2 cellular contexts compared by ENCODE assay signal in the genomic region with DNA sequence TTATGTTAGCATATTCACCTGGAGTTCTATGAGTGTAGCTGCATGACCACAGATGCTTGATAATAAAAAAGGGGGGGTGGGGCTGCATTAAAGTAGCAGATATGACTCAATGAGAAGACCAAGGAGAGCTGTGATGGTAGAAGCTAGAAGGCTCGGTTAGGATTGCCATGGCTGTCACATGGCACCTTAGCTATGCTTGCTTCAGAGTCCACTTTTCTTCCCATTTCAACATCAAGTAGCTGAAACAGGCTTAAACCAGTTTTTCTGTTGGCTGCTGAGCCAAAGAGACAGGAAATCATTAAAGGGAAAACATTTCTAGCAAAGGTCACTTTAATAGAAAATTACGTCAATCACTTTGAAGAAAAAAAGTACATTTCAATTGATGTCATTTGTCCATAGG.
TF ChIP-seq lines count a peak whose summit lies in the region.

No MANE protein-coding gene starts in this region.

TF ChIP-seq in GM12878, 131 proteins besides CTCF, POLR2A, EP300 and RAD21 (continued from another document):
- TF ChIP-seq, protein P1, sequence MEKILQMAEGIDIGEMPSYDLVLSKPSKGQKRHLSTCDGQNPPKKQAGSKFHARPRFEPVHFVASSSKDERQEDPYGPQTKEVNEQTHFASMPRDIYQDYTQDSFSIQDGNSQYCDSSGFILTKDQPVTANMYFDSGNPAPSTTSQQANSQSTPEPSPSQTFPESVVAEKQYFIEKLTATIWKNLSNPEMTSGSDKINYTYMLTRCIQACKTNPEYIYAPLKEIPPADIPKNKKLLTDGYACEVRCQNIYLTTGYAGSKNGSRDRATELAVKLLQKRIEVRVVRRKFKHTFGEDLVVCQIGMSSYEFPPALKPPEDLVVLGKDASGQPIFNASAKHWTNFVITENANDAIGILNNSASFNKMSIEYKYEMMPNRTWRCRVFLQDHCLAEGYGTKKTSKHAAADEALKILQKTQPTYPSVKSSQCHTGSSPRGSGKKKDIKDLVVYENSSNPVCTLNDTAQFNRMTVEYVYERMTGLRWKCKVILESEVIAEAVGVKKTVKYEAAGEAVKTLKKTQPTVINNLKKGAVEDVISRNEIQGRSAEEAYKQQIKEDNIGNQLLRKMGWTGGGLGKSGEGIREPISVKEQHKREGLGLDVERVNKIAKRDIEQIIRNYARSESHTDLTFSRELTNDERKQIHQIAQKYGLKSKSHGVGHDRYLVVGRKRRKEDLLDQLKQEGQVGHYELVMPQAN (conservative IDR thresholded peaks at IDR 0.05), result no peak
- TF ChIP-seq ASH2L (IDR thresholded peaks at IDR 0.05; ENCODE audit: borderline replicate concordance, low read depth), result no peak

TF ChIP-seq in HepG2, 621 proteins besides CTCF, POLR2A, EP300 and RAD21 (continued from another document):
- TF ChIP-seq, protein P2, sequence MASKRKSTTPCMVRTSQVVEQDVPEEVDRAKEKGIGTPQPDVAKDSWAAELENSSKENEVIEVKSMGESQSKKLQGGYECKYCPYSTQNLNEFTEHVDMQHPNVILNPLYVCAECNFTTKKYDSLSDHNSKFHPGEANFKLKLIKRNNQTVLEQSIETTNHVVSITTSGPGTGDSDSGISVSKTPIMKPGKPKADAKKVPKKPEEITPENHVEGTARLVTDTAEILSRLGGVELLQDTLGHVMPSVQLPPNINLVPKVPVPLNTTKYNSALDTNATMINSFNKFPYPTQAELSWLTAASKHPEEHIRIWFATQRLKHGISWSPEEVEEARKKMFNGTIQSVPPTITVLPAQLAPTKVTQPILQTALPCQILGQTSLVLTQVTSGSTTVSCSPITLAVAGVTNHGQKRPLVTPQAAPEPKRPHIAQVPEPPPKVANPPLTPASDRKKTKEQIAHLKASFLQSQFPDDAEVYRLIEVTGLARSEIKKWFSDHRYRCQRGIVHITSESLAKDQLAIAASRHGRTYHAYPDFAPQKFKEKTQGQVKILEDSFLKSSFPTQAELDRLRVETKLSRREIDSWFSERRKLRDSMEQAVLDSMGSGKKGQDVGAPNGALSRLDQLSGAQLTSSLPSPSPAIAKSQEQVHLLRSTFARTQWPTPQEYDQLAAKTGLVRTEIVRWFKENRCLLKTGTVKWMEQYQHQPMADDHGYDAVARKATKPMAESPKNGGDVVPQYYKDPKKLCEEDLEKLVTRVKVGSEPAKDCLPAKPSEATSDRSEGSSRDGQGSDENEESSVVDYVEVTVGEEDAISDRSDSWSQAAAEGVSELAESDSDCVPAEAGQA (IDR thresholded peaks at IDR 0.05; ENCODE audit: low read depth), result no peak
- TF ChIP-seq, protein P2 (CRISPR knock-in tag; IDR thresholded peaks at IDR 0.05; ENCODE audit: borderline replicate concordance), result no peak
- TF ChIP-seq PHF5A (CRISPR knock-in tag; IDR thresholded peaks at IDR 0.05; ENCODE audit: low read depth, unreplicated experiment), result no peak
- no peak for TF ChIP-seq ATRX (CRISPR knock-in tag; IDR thresholded peaks at IDR 0.05; ENCODE audit: borderline replicate concordance)
- no peak for TF ChIP-seq TGIF2 (CRISPR knock-in tag; IDR thresholded peaks at IDR 0.05)
- TF ChIP-seq, protein P3, sequence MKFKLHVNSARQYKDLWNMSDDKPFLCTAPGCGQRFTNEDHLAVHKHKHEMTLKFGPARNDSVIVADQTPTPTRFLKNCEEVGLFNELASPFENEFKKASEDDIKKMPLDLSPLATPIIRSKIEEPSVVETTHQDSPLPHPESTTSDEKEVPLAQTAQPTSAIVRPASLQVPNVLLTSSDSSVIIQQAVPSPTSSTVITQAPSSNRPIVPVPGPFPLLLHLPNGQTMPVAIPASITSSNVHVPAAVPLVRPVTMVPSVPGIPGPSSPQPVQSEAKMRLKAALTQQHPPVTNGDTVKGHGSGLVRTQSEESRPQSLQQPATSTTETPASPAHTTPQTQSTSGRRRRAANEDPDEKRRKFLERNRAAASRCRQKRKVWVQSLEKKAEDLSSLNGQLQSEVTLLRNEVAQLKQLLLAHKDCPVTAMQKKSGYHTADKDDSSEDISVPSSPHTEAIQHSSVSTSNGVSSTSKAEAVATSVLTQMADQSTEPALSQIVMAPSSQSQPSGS (CRISPR knock-in tag; IDR thresholded peaks at IDR 0.05), result no peak
- no peak for TF ChIP-seq MTF2 (CRISPR knock-in tag; IDR thresholded peaks at IDR 0.05; ENCODE audit: borderline replicate concordance)
- TF ChIP-seq, protein P4, sequence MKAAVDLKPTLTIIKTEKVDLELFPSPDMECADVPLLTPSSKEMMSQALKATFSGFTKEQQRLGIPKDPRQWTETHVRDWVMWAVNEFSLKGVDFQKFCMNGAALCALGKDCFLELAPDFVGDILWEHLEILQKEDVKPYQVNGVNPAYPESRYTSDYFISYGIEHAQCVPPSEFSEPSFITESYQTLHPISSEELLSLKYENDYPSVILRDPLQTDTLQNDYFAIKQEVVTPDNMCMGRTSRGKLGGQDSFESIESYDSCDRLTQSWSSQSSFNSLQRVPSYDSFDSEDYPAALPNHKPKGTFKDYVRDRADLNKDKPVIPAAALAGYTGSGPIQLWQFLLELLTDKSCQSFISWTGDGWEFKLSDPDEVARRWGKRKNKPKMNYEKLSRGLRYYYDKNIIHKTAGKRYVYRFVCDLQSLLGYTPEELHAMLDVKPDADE (CRISPR knock-in tag; IDR thresholded peaks at IDR 0.05), result no peak
- TF ChIP-seq NFYB (CRISPR knock-in tag; IDR thresholded peaks at IDR 0.05), result no peak
- no peak for TF ChIP-seq ATAD3A (CRISPR knock-in tag; IDR thresholded peaks at IDR 0.05)
- no peak for TF ChIP-seq ASH2L (IDR thresholded peaks at IDR 0.05; ENCODE audit: insufficient read length, low read depth, low read length)
- TF ChIP-seq TEAD2 (CRISPR knock-in tag; IDR thresholded peaks at IDR 0.05), result no peak
